In the genomic region with DNA sequence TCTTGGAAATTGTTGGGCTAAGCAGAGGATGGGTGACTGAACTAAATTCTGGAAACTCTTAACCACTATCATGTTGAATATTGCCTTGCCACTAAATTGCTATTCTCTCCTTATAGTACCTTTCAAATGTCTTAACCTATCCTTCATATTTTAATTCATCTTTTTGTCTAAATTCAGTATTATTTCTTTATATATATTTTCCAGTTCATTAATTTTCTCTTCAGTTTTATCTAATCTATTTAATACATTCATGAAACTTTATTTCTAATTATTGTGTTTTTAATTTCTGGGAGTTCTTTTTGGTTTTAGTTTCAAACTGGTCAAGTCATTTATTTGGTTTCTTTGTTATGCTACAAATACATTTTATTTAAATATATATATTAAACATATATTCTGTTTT, we compare ENCODE assay signal across 26 cellular contexts. TPM values are rescaled to one million over a fixed set of nuclear protein-coding genes. Genes with fewer than 3 reads are reported as not detected.
"Had no signal": no experiment of that assay in that cellular context is flagged by ENCODE, and none has a peak within 500 bp of the region (broad histone marks: within the 10 kb centered on the region; RNA-seq: fewer than 3 reads in every experiment).

No MANE protein-coding gene starts in this region.

- DNase-seq: IMR-90; KG1; MV-4-11; NCI-H1048; NCI-H1105; NCI-H1417; NCI-H1436 treated with DMSO at 0.1 percent for 48 hours; NCI-H1694; NCI-H187 treated with DMSO at 0.1 percent for 48 hours; NCI-H2029 treated with DMSO at 0.1 percent for 48 hours; NCI-H2107; NCI-H226; NCI-H446; NCI-H510A; NCI-H524 treated with DMSO at 0.1 percent for 48 hours; NCI-H69; NCI-H774; NK-92 treated with Interleukin-12 subunit alpha and Interleukin-12 subunit beta, amount 100 ng/mL, for 24 hours; PC-3; SHP77 had no signal

- ATAC-seq: HepG2, Panc1, PC-3 had no signal

- FAIRE-seq: HepG2 had no signal

- H3K27ac ChIP-seq: RWPE1 had no signal

RNA-seq across cellular contexts. Expression of a gene that starts 8.7 kb away (rescaled TPM):
- total RNA-seq: HepG2, LHCN-M2, MCF 10A, OCI-LY7 had no signal
- polyA plus RNA-seq: HepG2 had no signal
